ENCODE assay signal across 13 cellular contexts in genomic region chr20:36775196-36775595, GRCh38. TPM values are rescaled to one million over a fixed set of nuclear protein-coding genes. Genes with fewer than 3 reads are reported as not detected.
DNase-seq lines count a peak whose midpoint lies in the region; ATAC-seq, FAIRE-seq and TF ChIP-seq lines count a peak whose summit lies in the region.
"Had no signal": no experiment of that assay in that cellular context is flagged by ENCODE, and none has a peak within 500 bp of the region (broad histone marks: within the 10 kb centered on the region; RNA-seq: fewer than 3 reads in every experiment).

No MANE protein-coding gene starts in this region.

- peak overlapping the region; percentile 57 for H3K4me3 Mint-ChIP-seq in T-helper 2 cell treated with Interferon-gamma antibody and Interleukin-4, amounts not matched to agents 5 μg/mL and 100 μg/mL, for 36 hours
- peak overlapping the region; percentile 55 to 89 for H3K4me3 Mint-ChIP-seq in stimulated activated naive B cell treated with anti-CD40 and anti-IgM and Interleukin-4, amounts not matched to agents 10 μg/mL and 1 μg/mL and 100 μg/mL, for 72 hours
- H3K4me3 Mint-ChIP-seq: endodermal cell had no signal

- no peak for TF ChIP-seq POLR2A in gastroesophageal sphincter (IDR thresholded peaks at IDR 0.05)
- TF ChIP-seq POLR2A in H54 (IDR thresholded peaks at IDR 0.05; ENCODE audit: low read depth, low read length), result no peak

- DNase-seq in T-helper 2 cell treated with Interferon-gamma antibody and Interleukin-4, amounts not matched to agents 5 μg/mL and 100 μg/mL, for 36 hours (ENCODE audit: low spot score), result no peak
- DNase-seq in T-helper 2 cell (no peak), RWPE2 (ENCODE audit: low spot score) (peak; percentile 42), urothelium cell line (ENCODE audit: low spot score) (no peak), AG20443 (ENCODE audit: low spot score) (no peak), H54 (ENCODE audit: insufficient read length, low spot score) (no peak)
- no peak for DNase-seq in stimulated activated naive B cell treated with anti-CD40 and anti-IgM and Interleukin-4, amounts not matched to agents 10 μg/mL and 1 μg/mL and 100 μg/mL, for 72 hours
- DNase-seq: endodermal cell, NCI-H446, nucleus accumbens had no signal

- peaks cover 10% of the 10 kb centered on the region for H3K36me3 Mint-ChIP-seq in T-helper 2 cell treated with Interferon-gamma antibody and Interleukin-4, amounts not matched to agents 5 μg/mL and 100 μg/mL, for 36 hours (ENCODE audit: low read depth)
- peaks cover 7 to 18% of the 10 kb centered on the region in 2 donors for H3K36me3 Mint-ChIP-seq in stimulated activated naive B cell treated with anti-CD40 and anti-IgM and Interleukin-4, amounts not matched to agents 10 μg/mL and 1 μg/mL and 100 μg/mL, for 72 hours

- peak overlapping the region; percentile 5 for H3K27ac Mint-ChIP-seq in T-helper 2 cell treated with Interferon-gamma antibody and Interleukin-4, amounts not matched to agents 5 μg/mL and 100 μg/mL, for 36 hours
- no peak overlapping the region for H3K27ac Mint-ChIP-seq in stimulated activated naive B cell treated with anti-CD40 and anti-IgM and Interleukin-4, amounts not matched to agents 10 μg/mL and 1 μg/mL and 100 μg/mL, for 72 hours
- H3K27ac Mint-ChIP-seq: endodermal cell had no signal

- no peaks in the 10 kb centered on the region for H3K9me3 Mint-ChIP-seq in T-helper 2 cell treated with Interferon-gamma antibody and Interleukin-4, amounts not matched to agents 5 μg/mL and 100 μg/mL, for 36 hours
- H3K9me3 Mint-ChIP-seq in stimulated activated naive B cell treated with anti-CD40 and anti-IgM and Interleukin-4, amounts not matched to agents 10 μg/mL and 1 μg/mL and 100 μg/mL, for 72 hours, result no peaks in the 10 kb centered on the region
- H3K9me3 Mint-ChIP-seq: endodermal cell had no signal

- ATAC-seq in RWPE2 (ENCODE audit: low read depth) (no peak), gastroesophageal sphincter (no peak)
- ATAC-seq in stimulated activated naive B cell treated with anti-CD40 and anti-IgM and Interleukin-4, amounts not matched to agents 10 μg/mL and 1 μg/mL and 100 μg/mL, for 72 hours (replicated peaks), result no peak
- ATAC-seq: A549 had no signal

- H3K36me3 ChIP-seq in RWPE2 (ENCODE audit: low read depth), result peaks cover 16% of the 10 kb centered on the region
- H3K36me3 ChIP-seq in gastroesophageal sphincter, result peaks cover 0 to 10% of the 10 kb centered on the region in 2 donors

- H3K4me1 ChIP-seq in RWPE2 (ENCODE audit: insufficient read depth, poor library complexity, severe bottlenecking) (peaks cover 5% of the 10 kb centered on the region), gastroesophageal sphincter (peaks cover 0 to 44% (median 13%) of the 10 kb centered on the region in 3 donors)

- TF ChIP-seq EP300 in gastroesophageal sphincter (IDR thresholded peaks at IDR 0.05), result no peak

- WGBS in gastroesophageal sphincter (ENCODE audit: low coverage in 1 of 2), 2 donors, result 50% methylated on average over 1 to 2 of the region's 2 CpGs

- peaks cover 5% of the 10 kb centered on the region for H3K27me3 Mint-ChIP-seq in T-helper 2 cell treated with Interferon-gamma antibody and Interleukin-4, amounts not matched to agents 5 μg/mL and 100 μg/mL, for 36 hours (ENCODE audit: low read depth)
- no peaks in the 10 kb centered on the region for H3K27me3 Mint-ChIP-seq in stimulated activated naive B cell treated with anti-CD40 and anti-IgM and Interleukin-4, amounts not matched to agents 10 μg/mL and 1 μg/mL and 100 μg/mL, for 72 hours

- no peak for FAIRE-seq in urothelium cell line (lab: Jason Lieb, UNC)
- FAIRE-seq in H54 (lab: Jason Lieb, UNC), result no peak
- FAIRE-seq: A549 had no signal

- no peaks in the 10 kb centered on the region for H3K9me3 ChIP-seq in RWPE2 (ENCODE audit: severe bottlenecking)
- H3K9me3 ChIP-seq in gastroesophageal sphincter, result no peaks in the 10 kb centered on the region
- H3K9me3 ChIP-seq: A549 had no signal

- no peak overlapping the region for H3K27ac ChIP-seq in RWPE2 (ENCODE audit: poor library complexity, severe bottlenecking)
- peak overlapping the region in 3 of 4 donors; percentile 94 to 96 (median 95) for H3K27ac ChIP-seq in gastroesophageal sphincter
- H3K27ac ChIP-seq: SK-N-MC had no signal

- no peak for TF ChIP-seq CTCF in RWPE2 (IDR thresholded peaks at IDR 0.05; ENCODE audit: poor library complexity, severe bottlenecking)
- no peak for TF ChIP-seq CTCF in gastroesophageal sphincter (IDR thresholded peaks at IDR 0.05)

- no peaks in the 10 kb centered on the region for H3K27me3 ChIP-seq in RWPE2 (ENCODE audit: insufficient read depth, poor library complexity, severe bottlenecking)
- no peaks in the 10 kb centered on the region for H3K27me3 ChIP-seq in gastroesophageal sphincter

- H3K4me3 ChIP-seq in RWPE2 (ENCODE audit: severe bottlenecking) (no peak overlapping the region), gastroesophageal sphincter (no peak overlapping the region)
- H3K4me3 ChIP-seq: SK-N-MC had no signal

- peaks cover 29% of the 10 kb centered on the region for H3K4me1 Mint-ChIP-seq in T-helper 2 cell treated with Interferon-gamma antibody and Interleukin-4, amounts not matched to agents 5 μg/mL and 100 μg/mL, for 36 hours (ENCODE audit: low read depth)
- peaks cover 27 to 55% of the 10 kb centered on the region in 2 donors for H3K4me1 Mint-ChIP-seq in stimulated activated naive B cell treated with anti-CD40 and anti-IgM and Interleukin-4, amounts not matched to agents 10 μg/mL and 1 μg/mL and 100 μg/mL, for 72 hours

RNA-seq across cellular contexts. Expression of gene DSN1, which starts 1.6 kb away (rescaled TPM):
- total RNA-seq in gastroesophageal sphincter, result 1 to 10 TPM; 5.1 to 8.1 (median 6.0) TPM

RNA-seq across cellular contexts. Expression of gene NDRG3, which starts 29.3 kb away (rescaled TPM):
- 10 to 100 TPM; 13.3 to 37.1 (median 26.0) TPM for total RNA-seq in gastroesophageal sphincter
